7 cellular contexts compared by ENCODE assay signal in genomic region chr5:75050415-75050814, GRCh38. TPM values are rescaled to one million over a fixed set of nuclear protein-coding genes. Genes with fewer than 3 reads are reported as not detected.
A peak's percentile ranks its signal among the peaks of the same experiment; 100 is the strongest.
DNase-seq lines count a peak whose midpoint lies in the region; ATAC-seq and TF ChIP-seq lines count a peak whose summit lies in the region.

No MANE protein-coding gene starts in this region.

- H3K27ac ChIP-seq in brain microvascular endothelial cell, result no peak overlapping the region

- no peaks in the 10 kb centered on the region for H3K27me3 ChIP-seq in brain microvascular endothelial cell (replicated peaks)

- H3K4me3 Mint-ChIP-seq in natural killer cell treated with Interleukin-12 subunit alpha and Interleukin-12 subunit beta and Interleukin-15 and Interleukin-18, amount 100 ng/mL, for 72 hours, result peak overlapping the region; percentile 82

- no peaks in the 10 kb centered on the region for H3K36me3 ChIP-seq in brain microvascular endothelial cell (replicated peaks)

- no peaks in the 10 kb centered on the region for H3K9me3 Mint-ChIP-seq in natural killer cell treated with Interleukin-12 subunit alpha and Interleukin-12 subunit beta and Interleukin-15 and Interleukin-18, amount 100 ng/mL, for 72 hours

- H3K36me3 Mint-ChIP-seq in natural killer cell treated with Interleukin-12 subunit alpha and Interleukin-12 subunit beta and Interleukin-15 and Interleukin-18, amount 100 ng/mL, for 72 hours, result no peaks in the 10 kb centered on the region

- H3K4me3 ChIP-seq in brain microvascular endothelial cell (ENCODE audit: low read depth, low read length), result no peak overlapping the region

- H3K27ac Mint-ChIP-seq in natural killer cell treated with Interleukin-12 subunit alpha and Interleukin-12 subunit beta and Interleukin-15 and Interleukin-18, amount 100 ng/mL, for 72 hours, result peak overlapping the region in 1 of 2 donors; percentile 24

- H3K27me3 Mint-ChIP-seq in natural killer cell treated with Interleukin-12 subunit alpha and Interleukin-12 subunit beta and Interleukin-15 and Interleukin-18, amount 100 ng/mL, for 72 hours, result peaks cover 28 to 32% of the 10 kb centered on the region in 2 donors

- in situ Hi-C loops in brain microvascular endothelial cell (cut with HindIII; ENCODE audit: low pct_ligation_motif_present, low sequenced_read_pairs), result no loop called here

- peaks cover 41 to 54% of the 10 kb centered on the region in 2 donors for H3K4me1 Mint-ChIP-seq in natural killer cell treated with Interleukin-12 subunit alpha and Interleukin-12 subunit beta and Interleukin-15 and Interleukin-18, amount 100 ng/mL, for 72 hours (ENCODE audit: low read depth in 2 of 2)

- TF ChIP-seq CTCF in brain microvascular endothelial cell (IDR thresholded peaks at IDR 0.05; ENCODE audit: low read depth, low read length, missing control alignments), result peak; percentile 70

- ATAC-seq in natural killer cell treated with Interleukin-12 subunit alpha and Interleukin-12 subunit beta and Interleukin-15 and Interleukin-18, amount 100 ng/mL, for 72 hours, result no peak

- DNase-seq in ELF-1 (ENCODE audit: low read depth, low spot score), result peak; percentile 53
- DNase-seq in M059J (ENCODE audit: low read depth), result peak; percentile 29
- no peak for DNase-seq in brain microvascular endothelial cell
- no peak for DNase-seq in natural killer cell treated with Interleukin-12 subunit alpha and Interleukin-12 subunit beta and Interleukin-15 and Interleukin-18, amount 100 ng/mL, for 72 hours (ENCODE audit: low spot score)
- no peak for DNase-seq in NCI-H146 treated with DMSO at 0.1 percent for 48 hours (lab: John Stamatoyannopoulos, UW; ENCODE audit: unreplicated experiment)
- DNase-seq in NCI-H187 treated with DMSO at 0.1 percent for 48 hours (lab: John Stamatoyannopoulos, UW), result no peak
- DNase-seq in mucosa of gallbladder (ENCODE audit: low spot score), result no peak

RNA-seq across cellular contexts. Expression of gene GCNT4, which starts 1.9 kb away (rescaled TPM):
- 0.79 and 1.2 TPM in 2 replicates for total RNA-seq in M059J (2014; rRNA removed; shearing (Covaris generic))
- under 1 TPM; 0.42 to 0.57 TPM for total RNA-seq in natural killer cell treated with Interleukin-12 subunit alpha and Interleukin-12 subunit beta and Interleukin-15 and Interleukin-18, amount 100 ng/mL, for 72 hours
- 36.2 TPM for total RNA-seq in mucosa of gallbladder

Comparison
In these comparisons a context has a peak if more than half of its experiments do, and no peak if none do; other contexts are left out.
1. DNase-seq: peak in ELF-1 (single experiment) and M059J (single experiment); none in brain microvascular endothelial cell (single experiment), natural killer cell treated with Interleukin-12 subunit alpha and Interleukin-12 subunit beta and Interleukin-15 and Interleukin-18, amount 100 ng/mL, for 72 hours (single experiment), NCI-H146 treated with DMSO at 0.1 percent for 48 hours (single experiment), NCI-H187 treated with DMSO at 0.1 percent for 48 hours (single experiment) and mucosa of gallbladder (single experiment).
2. RNA of gene GCNT4, which starts 1.9 kb away (total RNA-seq): 36.2 TPM in mucosa of gallbladder (single experiment); 0.79 to 1.2 TPM in M059J and 0.42 to 0.57 TPM in natural killer cell treated with Interleukin-12 subunit alpha and Interleukin-12 subunit beta and Interleukin-15 and Interleukin-18, amount 100 ng/mL, for 72 hours; every median in the first group is over 10 times any median in the second.